ENCODE assay signal across 10 cellular contexts in the genomic region with DNA sequence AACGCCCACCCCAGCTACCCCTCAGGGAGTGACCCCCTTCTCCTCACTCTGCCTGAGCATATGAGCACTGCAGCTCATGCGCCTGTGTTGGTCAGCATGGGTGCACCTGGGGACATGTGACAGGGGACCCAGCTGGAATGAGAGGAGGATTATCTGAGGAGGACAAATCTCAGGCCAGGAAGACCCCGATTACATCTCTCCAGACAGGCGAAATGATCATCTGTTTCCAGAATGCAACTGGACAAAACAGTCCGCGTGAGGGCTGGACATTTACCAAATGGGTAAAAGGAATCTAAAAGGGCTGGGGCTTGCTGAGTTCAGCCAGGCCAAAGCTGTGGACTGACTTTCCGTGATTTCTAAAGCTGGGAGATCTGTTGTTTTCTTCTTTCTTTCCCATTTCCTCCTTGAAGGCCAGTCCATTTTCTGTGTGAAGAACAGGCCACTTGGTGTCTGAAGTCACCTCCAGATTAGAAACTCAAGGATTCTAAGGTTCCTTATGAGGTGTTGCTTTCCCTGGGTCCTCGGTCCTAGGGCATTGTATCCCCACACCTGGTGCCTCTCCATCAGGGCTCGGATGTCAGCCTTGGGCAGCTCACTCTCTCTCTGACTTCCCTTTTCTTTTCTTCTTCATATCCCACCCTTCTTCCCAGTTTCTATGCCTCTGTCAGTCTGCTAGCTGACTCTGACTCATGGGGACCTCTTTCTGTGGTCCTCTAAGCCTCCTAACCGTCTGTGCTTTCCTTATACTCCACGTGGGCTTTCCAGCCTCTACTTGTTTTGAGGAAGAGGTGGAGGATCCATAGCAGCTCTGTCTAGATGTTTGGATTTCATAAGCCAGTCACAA. TPM values are rescaled to one million over a fixed set of nuclear protein-coding genes. Genes with fewer than 3 reads are reported as not detected.
DNase-seq lines count a peak whose midpoint lies in the region; ATAC-seq and TF ChIP-seq lines count a peak whose summit lies in the region.
"Had no signal": no experiment of that assay in that cellular context is flagged by ENCODE, and none has a peak within 500 bp of the region (broad histone marks: within the 10 kb centered on the region; RNA-seq: fewer than 3 reads in every experiment).

No MANE protein-coding gene starts in this region.

- peak overlapping the region; percentile 31 for H3K4me3 Mint-ChIP-seq in glutamatergic neuron (ENCODE audit: unreplicated experiment)

- peak overlapping the region; percentile 37 to 50 for H3K27ac ChIP-seq in ascending aorta
- peak overlapping the region; percentile 2 for H3K27ac ChIP-seq in parathyroid adenoma

- peaks cover 7 to 16% of the 10 kb centered on the region in 2 donors for H3K4me1 ChIP-seq in ascending aorta
- peaks cover 12% of the 10 kb centered on the region for H3K4me1 ChIP-seq in parathyroid adenoma
- no peaks in the 10 kb centered on the region for H3K4me1 ChIP-seq in BE2C

- DNase-seq in AG10803 (ENCODE audit: low read depth) = peak; percentile 25
- DNase-seq in ascending aorta (ENCODE audit: low spot score in 2 of 2) = no peak
- DNase-seq in glutamatergic neuron = no peak
- no peak for DNase-seq in BE2C
- DNase-seq: stimulated activated CD4-positive, alpha-beta T cell treated with anti-CD3 and anti-CD28 coated beads, Interleukin-2, amount 100 ng/mL, for 24 hours had no signal

- H3K27me3 Mint-ChIP-seq in glutamatergic neuron (ENCODE audit: unreplicated experiment) = peaks cover 3% of the 10 kb centered on the region

- H3K27ac Mint-ChIP-seq in glutamatergic neuron (ENCODE audit: unreplicated experiment) = peak overlapping the region; percentile 19

- H3K4me2 ChIP-seq in parathyroid adenoma (ENCODE audit: low read length) = no peak overlapping the region

- peaks cover 3% of the 10 kb centered on the region for H3K9me3 Mint-ChIP-seq in glutamatergic neuron (ENCODE audit: unreplicated experiment)

- H2AFZ ChIP-seq in parathyroid adenoma = peak overlapping the region; percentile 8

- H3K36me3 ChIP-seq in ascending aorta = no peaks in the 10 kb centered on the region
- no peaks in the 10 kb centered on the region for H3K36me3 ChIP-seq in parathyroid adenoma (ENCODE audit: control insufficient read depth, insufficient read depth, low read length)
- no peaks in the 10 kb centered on the region for H3K36me3 ChIP-seq in BE2C

- no peaks in the 10 kb centered on the region for H3K79me2 ChIP-seq in parathyroid adenoma

- TF ChIP-seq CTCF in AG10803 (conservative IDR thresholded peaks at IDR 0.05; ENCODE audit: low read length) (no peak), ascending aorta (IDR thresholded peaks at IDR 0.05) (no peak), glutamatergic neuron (IDR thresholded peaks at IDR 0.05; ENCODE audit: partially characterized antibody, unreplicated experiment) (no peak), parathyroid adenoma (IDR thresholded peaks at IDR 0.05) (no peak), BE2C (IDR thresholded peaks at IDR 0.05; ENCODE audit: low read depth, low read length) (no peak)

- peaks cover 20% of the 10 kb centered on the region for H3K4me1 Mint-ChIP-seq in glutamatergic neuron (ENCODE audit: low read depth, unreplicated experiment)

- H3K4me3 ChIP-seq in AG10803 (ENCODE audit: low read length) (no peak overlapping the region), ascending aorta (no peak overlapping the region), parathyroid adenoma (ENCODE audit: low read depth, low read length) (no peak overlapping the region), BE2C (ENCODE audit: low read depth, low read length) (no peak overlapping the region)

- no peaks in the 10 kb centered on the region for H3K27me3 ChIP-seq in ascending aorta
- no peaks in the 10 kb centered on the region for H3K27me3 ChIP-seq in parathyroid adenoma (ENCODE audit: control insufficient read depth, insufficient read depth, low read length)
- H3K27me3 ChIP-seq in BE2C = no peaks in the 10 kb centered on the region

- H3K9me3 ChIP-seq in ascending aorta (no peaks in the 10 kb centered on the region), parathyroid adenoma (ENCODE audit: control insufficient read depth, low read length) (no peaks in the 10 kb centered on the region), BE2C (no peaks in the 10 kb centered on the region)

- ATAC-seq in GM19452 (IDR thresholded peaks at IDR 0.05; ENCODE audit: unreplicated experiment) (no peak), esophagus mucosa (no peak), HG03442 (IDR thresholded peaks at IDR 0.05; ENCODE audit: unreplicated experiment) (no peak)

- intact Hi-C loops in ascending aorta (cut with DNase I) = no loop called here

- H3K36me3 Mint-ChIP-seq in glutamatergic neuron (ENCODE audit: unreplicated experiment) = no peaks in the 10 kb centered on the region

- no peak overlapping the region for H3K9ac ChIP-seq in parathyroid adenoma

RNA-seq across cellular contexts. Expression of a gene that starts 8.2 kb away (rescaled TPM):
- total RNA-seq in ascending aorta (909 TPM), glutamatergic neuron (ENCODE audit: unreplicated experiment) (29.7 TPM), esophagus mucosa (46.7 TPM)
- polyA plus RNA-seq in BE2C (2012; ENCODE audit: insufficient read depth, insufficient read length, low read depth) = 81.3 TPM

RNA-seq across cellular contexts. Expression of a gene that starts 14.3 kb away (rescaled TPM):
- 45.7 TPM for total RNA-seq in ascending aorta
- 37.6 TPM for total RNA-seq in glutamatergic neuron (ENCODE audit: unreplicated experiment)
- 19.0 TPM for total RNA-seq in esophagus mucosa
- 70.7 TPM for polyA plus RNA-seq in BE2C (2012; ENCODE audit: insufficient read depth, insufficient read length, low read depth)

RNA-seq across cellular contexts. Expression of a gene that starts 29.0 kb away (rescaled TPM):
- 82.0 TPM for total RNA-seq in ascending aorta
- 63.7 TPM for total RNA-seq in glutamatergic neuron (ENCODE audit: unreplicated experiment)
- 57.4 TPM for total RNA-seq in esophagus mucosa
- polyA plus RNA-seq in BE2C (2012; ENCODE audit: insufficient read depth, insufficient read length, low read depth) = 46.0 TPM

RNA-seq across cellular contexts. Expression of a gene that starts 29.2 kb away (rescaled TPM):
- 4.0 TPM for total RNA-seq in ascending aorta
- total RNA-seq in glutamatergic neuron (ENCODE audit: unreplicated experiment) = 3.5 TPM
- total RNA-seq in esophagus mucosa = 1.9 TPM
- polyA plus RNA-seq in BE2C (2012; ENCODE audit: insufficient read depth, insufficient read length, low read depth) = 4.1 TPM

RNA-seq across cellular contexts. Expression of a gene that starts 32.8 kb away (rescaled TPM):
- 32.8 TPM for total RNA-seq in ascending aorta
- 1.2 TPM for total RNA-seq in glutamatergic neuron (ENCODE audit: unreplicated experiment)
- total RNA-seq in esophagus mucosa = 0.76 TPM
- 1.6 TPM for polyA plus RNA-seq in BE2C (2012; ENCODE audit: insufficient read depth, insufficient read length, low read depth)
- total RNA-seq: G401 had no signal

Comparison
In these comparisons a context has a peak if more than half of its experiments do, and no peak if none do; other contexts are left out.
1. RNA of a gene that starts 8.2 kb away (total RNA-seq): 909 TPM in ascending aorta (single experiment); 46.7 TPM in esophagus mucosa (single experiment) and 29.7 TPM in glutamatergic neuron (single experiment); every median in the first group is over 10 times any median in the second.